Comparison of ENCODE assay signal across 8 cellular contexts in genomic region chr9:134449180-134449916, GRCh38.
A peak's percentile ranks its signal among the peaks of the same experiment; 100 is the strongest.
DNase-seq lines count a peak whose midpoint lies in the region; ATAC-seq, FAIRE-seq and TF ChIP-seq lines count a peak whose summit lies in the region.

No MANE protein-coding gene starts in this region.

- peak; percentile 92 for DNase-seq in GM10248 (ENCODE audit: extremely low spot score)
- DNase-seq in NCI-H1694 (lab: John Stamatoyannopoulos, UW) = peak; percentile 90
- peak; percentile 73 to 92 (median 83) for DNase-seq in body of pancreas
- peak; percentile 75 for DNase-seq in iPS DF 19.7 (ENCODE audit: low read depth, low spot score)
- peak; percentile 92 for DNase-seq in smooth muscle cell of the brain vasculature (ENCODE audit: low read depth, low spot score)

- H3K4me1 ChIP-seq in body of pancreas = no peaks in the 10 kb centered on the region

- H3K27ac ChIP-seq in body of pancreas = no peak overlapping the region

- no peak overlapping the region for H3K4me3 ChIP-seq in body of pancreas

- 11 to 15% methylated on average over 10 of the region's 10 CpGs for WGBS in body of pancreas, 2 donors

- TF ChIP-seq POLR2A in body of pancreas (IDR thresholded peaks at IDR 0.05) = no peak

- intact Hi-C loops in body of pancreas (cut with DNase I) = no loop called here

- POLR2A ChIA-PET in GM10248 (lab: Yijun Ruan, JAX) = no interaction called here

- peak; percentile 80 for ATAC-seq in HG02610 (IDR thresholded peaks at IDR 0.05; ENCODE audit: unreplicated experiment)
- peak; percentile 94 for ATAC-seq in body of pancreas
- no peak for ATAC-seq in HG03442 (IDR thresholded peaks at IDR 0.05; ENCODE audit: unreplicated experiment)

- FAIRE-seq in TTC549 (lab: Jason Lieb, UNC) = peak; percentile 86

- CTCF ChIA-PET in GM10248 (lab: Yijun Ruan, JAX) = interaction anchor here (0.6 to 2.8 kb wide), 23 partner anchors 8 to 290 kb away, joined by 3 to 13 read pairs (median 3); partner anchors contain the start of gene RNU6ATAC

- H3K27me3 ChIP-seq in body of pancreas = no peaks in the 10 kb centered on the region

- TF ChIP-seq CTCF in GM10248 (IDR thresholded peaks at IDR 0.05; ENCODE audit: control extremely low read depth, extremely low read depth, low read depth, missing control alignments) = peak; percentile 83
- peak; percentile 27 to 81 (median 68) for TF ChIP-seq CTCF in body of pancreas (IDR thresholded peaks at IDR 0.05)

- H3K9me3 ChIP-seq in body of pancreas = no peaks in the 10 kb centered on the region

- no peaks in the 10 kb centered on the region for H3K36me3 ChIP-seq in body of pancreas (replicated peaks in 1 of 2; ENCODE audit: insufficient read depth in 1 of 2, low read depth in 2 of 2)
